14 cellular contexts compared by ENCODE assay signal in genomic region chr4:38668203-38668602, GRCh38. TPM values are rescaled to one million over a fixed set of nuclear protein-coding genes. Genes with fewer than 3 reads are reported as not detected.
DNase-seq lines count a peak whose midpoint lies in the region; ATAC-seq and TF ChIP-seq lines count a peak whose summit lies in the region.
"Had no signal": no experiment of that assay in that cellular context is flagged by ENCODE, and none has a peak within 500 bp of the region (broad histone marks: within the 10 kb centered on the region; RNA-seq: fewer than 3 reads in every experiment).

No MANE protein-coding gene starts in this region.

- peaks cover 32% of the 10 kb centered on the region for H3K36me3 Mint-ChIP-seq in CD4-positive, alpha-beta T cell (ENCODE audit: low read depth)
- H3K36me3 Mint-ChIP-seq: activated CD8-positive, alpha-beta memory T cell treated with anti-CD3 and anti-CD28 coated beads, Interleukin-2, amount 10 ng/mL, durations not matched to agents 7 days and 5 days had no signal

- DNase-seq in CD4-positive, alpha-beta T cell = no peak
- no peak for DNase-seq in hepatocyte (ENCODE audit: low spot score)
- DNase-seq in psoas muscle = no peak
- DNase-seq in OCI-M1 (lab: John Stamatoyannopoulos, UW) = no peak
- no peak for DNase-seq in NCI-H1694 (lab: John Stamatoyannopoulos, UW)
- no peak for DNase-seq in left lobe of liver (ENCODE audit: low spot score)
- DNase-seq: activated CD8-positive, alpha-beta memory T cell treated with anti-CD3 and anti-CD28 coated beads, Interleukin-2, amount 10 ng/mL, durations not matched to agents 7 days and 5 days; foreskin fibroblast; midbrain; NCI-H1436 treated with DMSO at 0.1 percent for 48 hours; stimulated activated CD4-positive, alpha-beta T cell treated with anti-CD3 and anti-CD28 coated beads, Interleukin-4, amount 100 ng/mL, for 1 hour had no signal

- H3K4me1 Mint-ChIP-seq in CD4-positive, alpha-beta T cell (ENCODE audit: low read depth) = peaks cover 70% of the 10 kb centered on the region

- WGBS in hepatocyte (ENCODE audit: low lambda C conversion rate, missing lambda C conversion rate) = 64% methylated on average over 1 of the region's 1 CpG
- 45 to 65% (median 49%) methylated on average over 1 of the region's 1 CpG for WGBS in psoas muscle, 3 donors

- POLR2A ChIA-PET in CD4-positive, alpha-beta T cell (lab: Charles Lee) = interaction anchor here (1.2 to 5.3 kb wide), 7 partner anchors 10 to 488 kb away, joined by 3 to 64 read pairs (median 4); no protein-coding TSS in a partner anchor

- intact Hi-C loops in CD4-positive, alpha-beta T cell (cut with DNase I, micrococcal nuclease) = loop anchor here in 1 of 2 experiments (5.0 to 10.0 kb wide), 3 partner anchors 61 to 983 kb away; partner anchors contain the start of genes RELL1 and WDR19
- intact Hi-C loops in psoas muscle (cut with DNase I) = no loop called here

- H3K4me3 Mint-ChIP-seq in CD4-positive, alpha-beta T cell = no peak overlapping the region
- H3K4me3 Mint-ChIP-seq: activated CD8-positive, alpha-beta memory T cell treated with anti-CD3 and anti-CD28 coated beads, Interleukin-2, amount 10 ng/mL, durations not matched to agents 7 days and 5 days had no signal

- CTCF ChIA-PET in CD4-positive, alpha-beta T cell (lab: Charles Lee) = interaction anchor here (1.2 to 1.4 kb wide), 2 partner anchors 349 to 489 kb away, joined by 3 to 4 read pairs; no protein-coding TSS in a partner anchor

- no peaks in the 10 kb centered on the region for H3K27me3 ChIP-seq in CD4-positive, alpha-beta T cell (ENCODE audit: control insufficient read depth, insufficient read depth, low read length)
- no peaks in the 10 kb centered on the region for H3K27me3 ChIP-seq in hepatocyte
- H3K27me3 ChIP-seq in psoas muscle (ENCODE audit: insufficient read depth in 3 of 3, low read length in 2 of 3) = no peaks in the 10 kb centered on the region

- no peaks in the 10 kb centered on the region for H3K9me2 ChIP-seq in hepatocyte (replicated peaks; ENCODE audit: insufficient read depth)

- ATAC-seq in CD4-positive, alpha-beta T cell (ENCODE audit: poor library complexity) = no peak
- no peak for ATAC-seq in psoas muscle
- no peak for ATAC-seq in GM19395 (IDR thresholded peaks at IDR 0.05; ENCODE audit: unreplicated experiment)
- no peak for ATAC-seq in left lobe of liver
- ATAC-seq: activated CD8-positive, alpha-beta memory T cell treated with anti-CD3 and anti-CD28 coated beads, Interleukin-2, amount 10 ng/mL, durations not matched to agents 7 days and 5 days had no signal

- no peaks in the 10 kb centered on the region for H3K27me3 Mint-ChIP-seq in CD4-positive, alpha-beta T cell

- peak overlapping the region; percentile 80 for H3K27ac ChIP-seq in CD4-positive, alpha-beta T cell (ENCODE audit: low read depth, low read length)
- H3K27ac ChIP-seq in VCaP (peak overlapping the region; percentile 99), hepatocyte (peak overlapping the region; percentile 97), psoas muscle (peak overlapping the region; percentile 98)

- H3K79me2 ChIP-seq in hepatocyte = peaks cover 84% of the 10 kb centered on the region

- peak overlapping the region; percentile 77 for H3K4me2 ChIP-seq in hepatocyte

- peak overlapping the region; percentile 8 for H3K4me3 ChIP-seq in hepatocyte
- H3K4me3 ChIP-seq in psoas muscle = peak overlapping the region; percentile 93

- peak overlapping the region; percentile 91 for H3K27ac Mint-ChIP-seq in CD4-positive, alpha-beta T cell
- H3K27ac Mint-ChIP-seq: activated CD8-positive, alpha-beta memory T cell treated with anti-CD3 and anti-CD28 coated beads, Interleukin-2, amount 10 ng/mL, durations not matched to agents 7 days and 5 days; T-helper 2 cell treated with Interferon-gamma antibody and Interleukin-4, amounts not matched to agents 5 μg/mL and 100 μg/mL, for 36 hours had no signal

- no peaks in the 10 kb centered on the region for H3K36me3 ChIP-seq in hepatocyte (replicated peaks; ENCODE audit: insufficient read depth, low read depth)
- no peaks in the 10 kb centered on the region for H3K36me3 ChIP-seq in psoas muscle (ENCODE audit: insufficient read depth in 1 of 2, low read depth in 1 of 2)

- no peaks in the 10 kb centered on the region for H3K9me3 ChIP-seq in CD4-positive, alpha-beta T cell (ENCODE audit: control insufficient read depth, low read length)
- H3K9me3 ChIP-seq in hepatocyte (ENCODE audit: low read depth) (no peaks in the 10 kb centered on the region), psoas muscle (no peaks in the 10 kb centered on the region)

- H3K4me1 ChIP-seq in hepatocyte (ENCODE audit: insufficient read depth) (peaks cover 56% of the 10 kb centered on the region), psoas muscle (peaks cover 73% of the 10 kb centered on the region)

- no peak overlapping the region for H2AFZ ChIP-seq in hepatocyte

- no peak for TF ChIP-seq CTCF in CD4-positive, alpha-beta T cell (IDR thresholded peaks at IDR 0.05)
- TF ChIP-seq CTCF in VCaP (conservative IDR thresholded peaks at IDR 0.05) = no peak
- TF ChIP-seq CTCF in hepatocyte (IDR thresholded peaks at IDR 0.05; ENCODE audit: poor library complexity) = no peak
- no peak for TF ChIP-seq CTCF in psoas muscle (IDR thresholded peaks at IDR 0.05)

- peaks cover 37% of the 10 kb centered on the region for H4K20me1 ChIP-seq in hepatocyte (ENCODE audit: insufficient read depth, poor library complexity, severe bottlenecking)

- no peaks in the 10 kb centered on the region for H3K9me3 Mint-ChIP-seq in CD4-positive, alpha-beta T cell
- H3K9me3 Mint-ChIP-seq: T-helper 2 cell treated with Interferon-gamma antibody and Interleukin-4, amounts not matched to agents 5 μg/mL and 100 μg/mL, for 36 hours had no signal

RNA-seq across cellular contexts. Expression of gene KLF3, which starts 4.2 kb away (rescaled TPM):
- 100 to 1,000 TPM; 203 to 204 TPM for total RNA-seq in CD4-positive, alpha-beta T cell
- total RNA-seq in hepatocyte (77.3 and 81.1 TPM in 2 replicates), psoas muscle (10 to 100 TPM; 14.2 to 29.1 (median 18.5) TPM), left lobe of liver (28.6 TPM)
- polyA plus RNA-seq in hepatocyte (68.4 and 74.2 TPM in 2 replicates), psoas muscle (10 to 100 TPM in 2 of 3 donors, 1 to 10 TPM in 1; 8.9 to 14.7 (median 12.2) TPM)
